Comparison of ENCODE assay signal across 14 cellular contexts in the genomic region with DNA sequence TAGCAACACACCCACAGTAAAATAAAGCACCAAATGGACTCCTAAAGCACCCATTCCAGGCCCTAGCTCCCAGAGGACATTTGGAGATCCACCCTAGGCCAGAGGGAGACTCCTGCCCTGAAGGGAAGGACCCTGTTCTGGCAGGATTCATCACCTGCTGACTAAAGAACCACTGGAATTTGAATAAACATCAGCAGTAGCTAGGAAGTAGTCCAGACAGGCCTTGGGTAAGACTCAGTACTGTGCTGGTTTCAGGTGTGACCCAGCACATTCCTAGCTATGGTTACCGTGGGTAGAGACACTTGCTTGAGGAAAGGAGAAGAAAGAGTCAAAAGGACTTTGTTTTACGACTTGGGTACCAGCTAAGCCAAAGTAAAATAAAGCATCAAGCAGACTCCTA.
DNase-seq lines count a peak whose midpoint lies in the region; ATAC-seq and TF ChIP-seq lines count a peak whose summit lies in the region.
"Had no signal": no experiment of that assay in that cellular context is flagged by ENCODE, and none has a peak within 500 bp of the region (broad histone marks: within the 10 kb centered on the region; RNA-seq: fewer than 3 reads in every experiment).

No MANE protein-coding gene starts in this region.

- H2AFZ ChIP-seq in GM23338, result peak overlapping the region; percentile 28; the same call in 1 of the 2 replicates

- no peaks in the 10 kb centered on the region for H3K36me3 Mint-ChIP-seq in GM23338 (ENCODE audit: low read depth)
- H3K36me3 Mint-ChIP-seq in WTC11, result no peaks in the 10 kb centered on the region
- H3K36me3 Mint-ChIP-seq: CD4-positive, CD25-positive, alpha-beta regulatory T cell had no signal

- peak overlapping the region; percentile 5 for H3K56ac ChIP-seq in mesendoderm (ENCODE audit: low read length)

- no peak overlapping the region for H2BK120ac ChIP-seq in mesendoderm (ENCODE audit: low read depth, low read length)

- H2BK15ac ChIP-seq in mesendoderm (replicated peaks; ENCODE audit: low read depth), result no peak overlapping the region

- H3K9ac ChIP-seq in mesendoderm (ENCODE audit: low read length), result no peak overlapping the region
- H3K9ac ChIP-seq: BLaER1 treated with 17β-estradiol and CSF1 and Interleukin-3, amounts not matched to agents 10 nM and 100 nM had no signal

- H3K9me2 ChIP-seq in GM23338 (ENCODE audit: insufficient read depth), result no peaks in the 10 kb centered on the region

- ATAC-seq in GM23338, result no peak
- ATAC-seq in WTC11, result peak; percentile 73
- no peak for ATAC-seq in GM19035 (IDR thresholded peaks at IDR 0.05; ENCODE audit: unreplicated experiment)
- ATAC-seq in HG03521 (IDR thresholded peaks at IDR 0.05; ENCODE audit: unreplicated experiment), result no peak
- ATAC-seq: HepG2 had no signal

- WGBS in mesendoderm (ENCODE audit: extremely low coverage, insufficient coverage, low lambda C conversion rate), result no CpG with 5 or more reads among the region's 2 CpGs

- H2BK5ac ChIP-seq in mesendoderm (ENCODE audit: low read length), result peak overlapping the region; percentile 3

- H3K4me1 Mint-ChIP-seq in GM23338 (no peaks in the 10 kb centered on the region), WTC11 (no peaks in the 10 kb centered on the region)
- H3K4me1 Mint-ChIP-seq: CD4-positive, CD25-positive, alpha-beta regulatory T cell had no signal

- H3K4me3 Mint-ChIP-seq in GM23338 (no peak overlapping the region), WTC11 (no peak overlapping the region)
- H3K4me3 Mint-ChIP-seq: CD4-positive, CD25-positive, alpha-beta regulatory T cell had no signal

- H3K4me2 ChIP-seq in GM23338 (no peak overlapping the region), mesendoderm (ENCODE audit: low read length) (no peak overlapping the region)
- H3K4me2 ChIP-seq: BLaER1 treated with 17β-estradiol and CSF1 and Interleukin-3, amounts not matched to agents 10 nM and 100 nM had no signal

- CTCF ChIA-PET in WTC11 (lab: Charles Lee), result no interaction called here

- H3K4me1 ChIP-seq in GM23338 (ENCODE audit: insufficient read depth), result no peaks in the 10 kb centered on the region
- no peaks in the 10 kb centered on the region for H3K4me1 ChIP-seq in mesendoderm (ENCODE audit: control insufficient read depth, low read depth, low read length)
- H3K4me1 ChIP-seq: BLaER1 treated with 17β-estradiol and CSF1 and Interleukin-3, amounts not matched to agents 10 nM and 100 nM; HAP-1 had no signal

- H3K79me2 ChIP-seq in GM23338 (replicated peaks; ENCODE audit: insufficient read depth), result no peaks in the 10 kb centered on the region
- no peaks in the 10 kb centered on the region for H3K79me2 ChIP-seq in mesendoderm (ENCODE audit: control insufficient read depth, insufficient read depth, low read length)

- H3K4ac ChIP-seq in mesendoderm (ENCODE audit: low read depth, low read length), result no peak overlapping the region

- no peak overlapping the region for H3K27ac Mint-ChIP-seq in GM23338
- no peak overlapping the region for H3K27ac Mint-ChIP-seq in WTC11
- H3K27ac Mint-ChIP-seq: CD4-positive, CD25-positive, alpha-beta regulatory T cell had no signal

- H3K27me3 ChIP-seq in GM23338 (ENCODE audit: insufficient read depth) (no peaks in the 10 kb centered on the region), mesendoderm (ENCODE audit: insufficient read depth, low read length, poor library complexity) (no peaks in the 10 kb centered on the region)
- H3K27me3 ChIP-seq: BLaER1 treated with 17β-estradiol and CSF1 and Interleukin-3, amounts not matched to agents 10 nM and 100 nM had no signal

- H3K4me3 ChIP-seq in GM23338, result no peak overlapping the region
- no peak overlapping the region for H3K4me3 ChIP-seq in mesendoderm (ENCODE audit: low read length)
- H3K4me3 ChIP-seq: BLaER1 treated with 17β-estradiol and CSF1 and Interleukin-3, amounts not matched to agents 10 nM and 100 nM; HAP-1 had no signal

- no peak for DNase-seq in GM23338 (ENCODE audit: low spot score)
- DNase-seq in WTC11 (ENCODE audit: low spot score), result no peak
- DNase-seq in epithelial cell of prostate (ENCODE audit: low read depth, low spot score), result peak; percentile 89
- peak; percentile 60 for DNase-seq in mesendoderm
- no peak for DNase-seq in AG08395 (ENCODE audit: low spot score)
- DNase-seq in iPS-NIHi11 (ENCODE audit: low spot score), result no peak
- DNase-seq: 8988T; CD4-positive, CD25-positive, alpha-beta regulatory T cell; GOT3 had no signal

- TF ChIP-seq CTCF in GM23338 (conservative IDR thresholded peaks at IDR 0.05; ENCODE audit: low read depth in 2 of 2) (no peak), WTC11 (IDR thresholded peaks at IDR 0.05) (no peak)

- no peaks in the 10 kb centered on the region for H4K20me1 ChIP-seq in GM23338 (replicated peaks; ENCODE audit: insufficient read depth)
- H4K20me1 ChIP-seq: BLaER1 treated with 17β-estradiol and CSF1 and Interleukin-3, amounts not matched to agents 10 nM and 100 nM had no signal

- no peak overlapping the region for H2AK5ac ChIP-seq in mesendoderm (ENCODE audit: low read length)

- H3K36me3 ChIP-seq in GM23338 (ENCODE audit: insufficient read depth) (no peaks in the 10 kb centered on the region), mesendoderm (ENCODE audit: control insufficient read depth, insufficient read depth, low read length) (no peaks in the 10 kb centered on the region)
- H3K36me3 ChIP-seq: BLaER1 treated with 17β-estradiol and CSF1 and Interleukin-3, amounts not matched to agents 10 nM and 100 nM; HAP-1 had no signal

- no peaks in the 10 kb centered on the region for H3K9me3 Mint-ChIP-seq in GM23338
- H3K9me3 Mint-ChIP-seq in WTC11, result no peaks in the 10 kb centered on the region

- no peaks in the 10 kb centered on the region for H3K79me1 ChIP-seq in mesendoderm (ENCODE audit: low read length)

- H3F3A ChIP-seq in GM23338 (replicated peaks; ENCODE audit: low read depth), result no peaks in the 10 kb centered on the region

- no peak overlapping the region for H4K5ac ChIP-seq in mesendoderm (ENCODE audit: low read length)

- H3K23ac ChIP-seq in mesendoderm (ENCODE audit: low read length), result no peak overlapping the region

- H3K18ac ChIP-seq in mesendoderm (ENCODE audit: low read length), result peak overlapping the region; percentile 6

- H3K27ac ChIP-seq in GM23338 (ENCODE audit: low read depth), result no peak overlapping the region
- H3K27ac ChIP-seq in epithelial cell of prostate, result peak overlapping the region; percentile 67
- H3K27ac ChIP-seq in mesendoderm (ENCODE audit: low read depth, low read length), result no peak overlapping the region
- H3K27ac ChIP-seq: BLaER1 treated with 17β-estradiol and CSF1 and Interleukin-3, amounts not matched to agents 10 nM and 100 nM had no signal

- no peaks in the 10 kb centered on the region for H3K27me3 Mint-ChIP-seq in GM23338 (ENCODE audit: insufficient read depth, low read depth, poor library complexity)
- H3K27me3 Mint-ChIP-seq in WTC11 (ENCODE audit: low read depth), result no peaks in the 10 kb centered on the region
- H3K27me3 Mint-ChIP-seq: CD4-positive, CD25-positive, alpha-beta regulatory T cell had no signal

- H4K8ac ChIP-seq in mesendoderm (ENCODE audit: low read depth, low read length), result no peak overlapping the region

- POLR2A ChIA-PET in WTC11 (lab: Charles Lee), result no interaction called here

TF ChIP-seq in GM23338, 12 proteins besides CTCF, POLR2A, EP300 and RAD21 (continues in another document):
- TF ChIP-seq ZNF331 (CRISPR knock-in tag; IDR thresholded peaks at IDR 0.05; ENCODE audit: low read depth), result no peak
- no peak for TF ChIP-seq CREB1 (CRISPR knock-in tag; IDR thresholded peaks at IDR 0.05; ENCODE audit: low read depth)
- TF ChIP-seq STAT1 (IDR thresholded peaks at IDR 0.05; ENCODE audit: unreplicated experiment), result no peak

TF ChIP-seq in WTC11, 78 proteins besides CTCF, POLR2A, EP300 and RAD21 (continues in another document):
- TF ChIP-seq, protein P1, sequence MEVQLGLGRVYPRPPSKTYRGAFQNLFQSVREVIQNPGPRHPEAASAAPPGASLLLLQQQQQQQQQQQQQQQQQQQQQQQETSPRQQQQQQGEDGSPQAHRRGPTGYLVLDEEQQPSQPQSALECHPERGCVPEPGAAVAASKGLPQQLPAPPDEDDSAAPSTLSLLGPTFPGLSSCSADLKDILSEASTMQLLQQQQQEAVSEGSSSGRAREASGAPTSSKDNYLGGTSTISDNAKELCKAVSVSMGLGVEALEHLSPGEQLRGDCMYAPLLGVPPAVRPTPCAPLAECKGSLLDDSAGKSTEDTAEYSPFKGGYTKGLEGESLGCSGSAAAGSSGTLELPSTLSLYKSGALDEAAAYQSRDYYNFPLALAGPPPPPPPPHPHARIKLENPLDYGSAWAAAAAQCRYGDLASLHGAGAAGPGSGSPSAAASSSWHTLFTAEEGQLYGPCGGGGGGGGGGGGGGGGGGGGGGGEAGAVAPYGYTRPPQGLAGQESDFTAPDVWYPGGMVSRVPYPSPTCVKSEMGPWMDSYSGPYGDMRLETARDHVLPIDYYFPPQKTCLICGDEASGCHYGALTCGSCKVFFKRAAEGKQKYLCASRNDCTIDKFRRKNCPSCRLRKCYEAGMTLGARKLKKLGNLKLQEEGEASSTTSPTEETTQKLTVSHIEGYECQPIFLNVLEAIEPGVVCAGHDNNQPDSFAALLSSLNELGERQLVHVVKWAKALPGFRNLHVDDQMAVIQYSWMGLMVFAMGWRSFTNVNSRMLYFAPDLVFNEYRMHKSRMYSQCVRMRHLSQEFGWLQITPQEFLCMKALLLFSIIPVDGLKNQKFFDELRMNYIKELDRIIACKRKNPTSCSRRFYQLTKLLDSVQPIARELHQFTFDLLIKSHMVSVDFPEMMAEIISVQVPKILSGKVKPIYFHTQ (CRISPR knock-in tag; IDR thresholded peaks at IDR 0.05), result no peak
- no peak for TF ChIP-seq CBFB (CRISPR knock-in tag; IDR thresholded peaks at IDR 0.05; ENCODE audit: low read depth)
- TF ChIP-seq ZBTB21 (CRISPR knock-in tag; IDR thresholded peaks at IDR 0.05; ENCODE audit: borderline replicate concordance), result no peak
- no peak for TF ChIP-seq ZNF416 (CRISPR knock-in tag; IDR thresholded peaks at IDR 0.05)
- TF ChIP-seq, protein P2, sequence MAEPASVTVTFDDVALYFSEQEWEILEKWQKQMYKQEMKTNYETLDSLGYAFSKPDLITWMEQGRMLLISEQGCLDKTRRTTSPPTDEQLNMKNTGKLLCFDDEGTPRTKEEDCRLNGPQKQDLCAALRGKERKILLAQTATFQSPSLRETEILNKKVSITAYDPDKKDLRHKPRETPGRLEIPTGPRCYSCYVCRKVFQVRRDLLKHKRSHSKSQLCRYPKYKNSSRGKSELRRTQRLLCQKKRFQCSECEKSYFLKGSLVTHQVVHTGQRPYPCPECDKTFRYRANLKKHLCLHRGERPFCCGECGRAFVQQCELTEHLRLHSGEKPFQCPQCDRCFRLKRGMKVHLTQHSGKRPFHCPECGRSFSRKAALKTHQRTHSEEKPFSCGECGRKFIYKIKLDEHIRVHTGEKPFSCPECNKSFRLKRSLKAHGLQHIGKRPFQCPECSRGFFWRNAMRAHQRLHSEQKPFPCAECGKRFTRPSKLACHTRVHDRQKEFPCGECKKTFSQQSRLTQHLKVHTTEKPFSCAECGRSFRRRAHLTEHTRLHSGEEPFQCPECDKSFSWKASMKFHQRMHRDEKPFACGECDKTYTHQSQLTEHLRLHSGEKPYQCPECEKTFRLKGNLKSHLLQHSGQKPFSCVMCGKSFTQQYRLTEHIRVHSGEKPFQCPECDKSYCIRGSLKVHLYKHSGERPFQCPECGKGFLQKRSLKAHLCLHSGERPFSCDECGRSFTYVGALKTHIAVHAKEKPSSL (CRISPR knock-in tag; conservative IDR thresholded peaks at IDR 0.05), result no peak
- TF ChIP-seq TEAD1 (CRISPR knock-in tag; IDR thresholded peaks at IDR 0.05), result no peak

Comparison
In these comparisons a context has a peak if more than half of its experiments do, and no peak if none do; other contexts are left out.
1. DNase-seq: peak in epithelial cell of prostate (single experiment) and mesendoderm (single experiment); none in GM23338 (single experiment), WTC11 (single experiment), AG08395 (single experiment) and iPS-NIHi11 (single experiment).